13 cellular contexts compared by ENCODE assay signal in the genomic region with DNA sequence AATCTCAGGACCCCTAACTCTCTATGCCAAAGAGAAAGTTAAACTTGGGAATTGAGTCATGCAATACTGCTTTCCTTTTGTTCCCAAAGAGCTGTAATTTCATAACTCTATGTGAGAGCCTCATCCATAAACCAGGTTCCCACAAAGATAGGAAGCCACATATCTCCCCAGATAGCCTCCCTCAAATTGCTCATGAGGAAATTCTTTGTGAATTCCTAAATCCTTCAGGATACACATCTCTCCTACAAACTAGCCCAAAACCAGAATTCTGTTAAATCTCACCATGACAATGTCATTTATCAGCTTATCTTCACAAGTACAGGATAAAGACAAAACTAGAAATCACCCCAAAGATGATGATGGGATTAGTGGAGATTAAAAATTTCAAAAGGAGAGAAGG. TPM values are rescaled to one million over a fixed set of nuclear protein-coding genes. Genes with fewer than 3 reads are reported as not detected.
"Had no signal": no experiment of that assay in that cellular context is flagged by ENCODE, and none has a peak within 500 bp of the region (broad histone marks: within the 10 kb centered on the region; RNA-seq: fewer than 3 reads in every experiment).

No MANE protein-coding gene starts in this region.

- H3K27me3 Mint-ChIP-seq: IgD-negative memory B cell had no signal

- DNase-seq: GM23248, GOT3, H7, HFFc6, KBM-7 had no signal

- H3K4me2 ChIP-seq: KMS-11 had no signal

- H3K4me1 Mint-ChIP-seq: IgD-negative memory B cell had no signal

- H3K4me3 Mint-ChIP-seq: HFFc6, IgD-negative memory B cell had no signal

- H3K4me3 ChIP-seq: GM23248, HAP-1 had no signal

- H3K36me3 Mint-ChIP-seq: IgD-negative memory B cell had no signal

- H3K4me1 ChIP-seq: HAP-1 had no signal

- H3K36me3 ChIP-seq: HAP-1 had no signal

- H3K27ac Mint-ChIP-seq: HFFc6, IgD-negative memory B cell had no signal

- ATAC-seq: HCT116, HepG2 had no signal

- FAIRE-seq: HepG2, HTR-8/SVneo had no signal

- H3K9me3 ChIP-seq: HAP-1 had no signal

- H2AFZ ChIP-seq: GM23248 had no signal

- H3K9ac ChIP-seq: GM23248, KMS-11 had no signal

- H3K27ac ChIP-seq: GM23248, KMS-11 had no signal

RNA-seq across cellular contexts. Expression of a gene that starts 4.7 kb away (rescaled TPM):
- total RNA-seq: GM23248, H4, H7, HepG2, HFFc6, HT-29 had no signal
